Comparison of ENCODE assay signal across 22 cellular contexts in the genomic region with DNA sequence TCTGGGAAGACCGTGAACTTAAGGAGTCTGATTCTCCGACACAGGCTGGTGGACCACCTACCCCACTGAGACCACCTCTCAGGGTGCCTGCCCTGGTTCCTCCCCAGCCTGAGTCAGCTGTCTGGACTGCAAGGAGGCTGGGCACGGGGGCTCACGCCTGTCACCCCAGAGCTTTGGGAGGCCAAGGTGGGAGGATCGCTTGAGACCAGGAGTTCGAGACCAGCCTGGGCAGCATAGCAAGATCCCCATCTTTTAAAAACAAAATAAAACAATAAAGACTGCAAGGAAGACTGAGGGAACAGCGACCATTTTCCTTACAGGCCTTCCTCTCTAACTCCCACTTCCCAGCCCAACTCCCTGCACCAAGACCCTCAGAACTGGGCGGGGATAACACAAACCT. TPM values are rescaled to one million over a fixed set of nuclear protein-coding genes. Genes with fewer than 3 reads are reported as not detected.
"Had no signal": no experiment of that assay in that cellular context is flagged by ENCODE, and none has a peak within 500 bp of the region (broad histone marks: within the 10 kb centered on the region; RNA-seq: fewer than 3 reads in every experiment).

No MANE protein-coding gene starts in this region.

- H3K4me3 Mint-ChIP-seq: activated B cell treated with CpG ODN at 0.5 μM for 24 hours; activated CD8-positive, alpha-beta T cell treated with anti-CD3 and anti-CD28 coated beads for 36 hours; activated naive CD8-positive, alpha-beta T cell treated with anti-CD3 and anti-CD28 coated beads, Interleukin-2, amount 50 U/mL, for 24 hours; activated T-cell treated with anti-CD3 and anti-CD28 coated beads, Interleukin-2, amount 50 U/mL, for 72 hours had no signal

- DNase-seq: activated B cell treated with CpG ODN at 0.5 μM for 24 hours; activated CD8-positive, alpha-beta memory T cell treated with anti-CD3 and anti-CD28 coated beads, Interleukin-2, amount 50 U/mL, for 4 hours; activated CD8-positive, alpha-beta T cell treated with anti-CD3 and anti-CD28 coated beads for 36 hours; activated naive CD4-positive, alpha-beta T cell treated with anti-CD3 and anti-CD28 coated beads, Interleukin-2, amount 50 U/mL, for 16 hours; activated naive CD8-positive, alpha-beta T cell treated with anti-CD3 and anti-CD28 coated beads, Interleukin-2, amount 50 U/mL, for 24 hours; activated T-cell treated with anti-CD3 and anti-CD28 coated beads, Interleukin-2, amount 50 U/mL, for 72 hours; amniotic stem cell; brain microvascular endothelial cell; Kasumi-1; KBM-7; NCI-H1105 treated with DMSO at 0.1 percent for 48 hours; NCI-H1436 treated with DMSO at 0.1 percent for 48 hours; NCI-H187; NCI-H2081 treated with DMSO at 0.1 percent for 48 hours; NCI-H446; NCI-H524; Peyer's patch; SHP77 treated with DMSO at 0.1 percent for 48 hours; T-helper 2 cell; T1000 had no signal

- H3K27ac Mint-ChIP-seq: activated B cell treated with CpG ODN at 0.5 μM for 24 hours; activated CD8-positive, alpha-beta T cell treated with anti-CD3 and anti-CD28 coated beads for 36 hours; activated naive CD8-positive, alpha-beta T cell treated with anti-CD3 and anti-CD28 coated beads, Interleukin-2, amount 50 U/mL, for 24 hours; activated T-cell treated with anti-CD3 and anti-CD28 coated beads, Interleukin-2, amount 50 U/mL, for 72 hours had no signal

- H3K9me3 ChIP-seq: Peyer's patch had no signal

- H3K27me3 Mint-ChIP-seq: activated B cell treated with CpG ODN at 0.5 μM for 24 hours; activated CD8-positive, alpha-beta T cell treated with anti-CD3 and anti-CD28 coated beads for 36 hours; activated naive CD8-positive, alpha-beta T cell treated with anti-CD3 and anti-CD28 coated beads, Interleukin-2, amount 50 U/mL, for 24 hours had no signal

- H3K9me3 Mint-ChIP-seq: activated B cell treated with CpG ODN at 0.5 μM for 24 hours; activated CD8-positive, alpha-beta T cell treated with anti-CD3 and anti-CD28 coated beads for 36 hours; activated naive CD8-positive, alpha-beta T cell treated with anti-CD3 and anti-CD28 coated beads, Interleukin-2, amount 50 U/mL, for 24 hours; activated T-cell treated with anti-CD3 and anti-CD28 coated beads, Interleukin-2, amount 50 U/mL, for 72 hours had no signal

- H3K4me3 ChIP-seq: cardiac muscle cell, Peyer's patch had no signal

- ATAC-seq: activated CD8-positive, alpha-beta T cell treated with anti-CD3 and anti-CD28 coated beads for 36 hours; activated naive CD8-positive, alpha-beta T cell treated with anti-CD3 and anti-CD28 coated beads, Interleukin-2, amount 50 U/mL, for 24 hours; activated T-cell treated with anti-CD3 and anti-CD28 coated beads, Interleukin-2, amount 50 U/mL, for 72 hours had no signal

- H3K27me3 ChIP-seq: brain microvascular endothelial cell, cardiac muscle cell, Peyer's patch had no signal

- H3K27ac ChIP-seq: brain microvascular endothelial cell, cardiac muscle cell, Peyer's patch had no signal

- H3K36me3 ChIP-seq: brain microvascular endothelial cell, cardiac muscle cell had no signal

RNA-seq across cellular contexts. Expression of a gene that starts 4.2 kb away (rescaled TPM):
- total RNA-seq: astrocyte had no signal
- polyA plus RNA-seq: cardiac muscle cell had no signal

RNA-seq across cellular contexts. Expression of a gene that starts 8.0 kb away (rescaled TPM):
- total RNA-seq: activated B cell treated with CpG ODN at 0.5 μM for 24 hours; activated CD8-positive, alpha-beta T cell treated with anti-CD3 and anti-CD28 coated beads for 36 hours; activated T-cell treated with anti-CD3 and anti-CD28 coated beads, Interleukin-2, amount 50 U/mL, for 72 hours; astrocyte; cardiac muscle cell; Peyer's patch had no signal
- polyA plus RNA-seq: cardiac muscle cell had no signal

RNA-seq across cellular contexts. Expression of a gene that starts 26.5 kb away (rescaled TPM):
- total RNA-seq: activated B cell treated with CpG ODN at 0.5 μM for 24 hours; activated CD8-positive, alpha-beta T cell treated with anti-CD3 and anti-CD28 coated beads for 36 hours; astrocyte; Peyer's patch had no signal

RNA-seq across cellular contexts. Expression of a gene that starts 40.1 kb away (rescaled TPM):
- total RNA-seq: activated B cell treated with CpG ODN at 0.5 μM for 24 hours; activated CD8-positive, alpha-beta T cell treated with anti-CD3 and anti-CD28 coated beads for 36 hours; activated T-cell treated with anti-CD3 and anti-CD28 coated beads, Interleukin-2, amount 50 U/mL, for 72 hours; cardiac muscle cell had no signal
- polyA plus RNA-seq: cardiac muscle cell had no signal
